8 cellular contexts compared by ENCODE assay signal in the genomic region with DNA sequence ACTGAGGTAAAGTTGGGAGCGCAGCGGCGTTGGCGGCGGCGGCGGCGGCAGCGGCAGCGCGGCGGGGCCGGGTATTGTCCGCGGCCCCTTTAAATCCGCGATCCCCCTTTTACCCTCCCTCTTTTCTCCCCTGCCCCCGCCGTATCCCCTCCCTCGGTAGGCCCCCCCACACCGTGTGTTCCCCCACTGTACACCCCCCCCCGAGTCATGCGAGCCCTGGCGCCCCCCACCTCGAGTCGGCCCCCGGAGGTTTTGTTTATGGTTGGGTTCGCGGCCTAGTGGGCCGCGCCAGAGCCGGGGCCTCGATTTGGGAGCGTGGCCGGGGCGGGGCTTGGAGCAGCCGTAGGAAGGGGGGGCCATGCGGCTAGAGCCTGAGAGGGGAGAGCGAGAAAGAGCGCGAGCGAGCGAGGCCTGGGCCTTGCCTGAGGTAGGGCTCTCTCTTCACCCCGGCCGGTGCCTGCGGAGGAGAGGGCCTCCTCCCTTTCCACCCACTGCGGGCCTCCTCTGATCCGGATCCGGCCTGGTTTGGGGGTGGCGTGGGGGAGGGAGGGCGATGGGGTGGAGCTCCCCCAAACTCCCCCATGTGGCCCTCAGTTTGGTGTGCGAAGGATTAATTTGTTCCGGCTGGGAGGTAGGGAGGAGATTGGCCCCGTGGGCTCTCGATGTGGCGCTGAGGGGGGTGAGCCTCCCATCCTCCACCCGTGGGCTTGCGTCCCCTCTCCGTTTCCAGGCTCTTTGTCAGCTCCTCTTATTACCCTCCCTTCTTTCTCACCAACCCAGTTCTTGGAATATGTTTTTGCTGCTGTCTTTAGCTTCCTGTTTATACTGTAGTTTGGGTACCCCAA. TPM values are rescaled to one million over a fixed set of nuclear protein-coding genes. Genes with fewer than 3 reads are reported as not detected.
DNase-seq lines count a peak whose midpoint lies in the region; ATAC-seq and TF ChIP-seq lines count a peak whose summit lies in the region.

No MANE protein-coding gene starts in this region.

- peak overlapping the region; percentile 92 for H3K4me3 Mint-ChIP-seq in MCF 10A (ENCODE audit: unreplicated experiment)

- CTCF ChIA-PET in MCF 10A (lab: Yijun Ruan, JAX), result interaction anchor here (0.5 to 3.8 kb wide), 9 partner anchors 12 to 981 kb away, joined by 3 to 29 read pairs (median 3); no protein-coding TSS in a partner anchor

- no peaks in the 10 kb centered on the region for H3K27me3 Mint-ChIP-seq in MCF 10A (ENCODE audit: insufficient read depth, unreplicated experiment)

- intact Hi-C loops in MCF 10A (cut with micrococcal nuclease), result loop anchor here (1.0 to 2.0 kb wide), 3 partner anchors 24 to 51 kb away; a partner anchor contains a TSS

- no TSS peak for BruUV-seq in MCF 10A (replicated peaks; lab: Mats Ljungman, UMichigan)

- TF ChIP-seq CTCF in VCaP (conservative IDR thresholded peaks at IDR 0.05), result no peak
- no peak for TF ChIP-seq CTCF in MCF 10A (IDR thresholded peaks at IDR 0.05; ENCODE audit: unreplicated experiment)

- peak overlapping the region; percentile 100 for H3K27ac ChIP-seq in VCaP

- peak overlapping the region; percentile 99 for H3K27ac Mint-ChIP-seq in MCF 10A (ENCODE audit: low read depth, unreplicated experiment)

- DNase-seq in C1 segment of cervical spinal cord (lab: John Stamatoyannopoulos, UW) (peak in 12 of 14 donors; percentile 33 to 79 (median 62)), HuH-7.5 (ENCODE audit: low spot score) (peak; percentile 17), MCF 10A (ENCODE audit: unreplicated experiment) (peak; percentile 56), iris pigment epithelial cell (ENCODE audit: low read depth) (peak; percentile 41), GOT3 (lab: John Stamatoyannopoulos, UW) (no peak)
- peak; percentile 45 to 51 for DNase-seq in stimulated activated CD4-positive, alpha-beta T cell treated with anti-CD3 and anti-CD28 coated beads, Interleukin-15, amount 100 ng/mL, for 1 hour (ENCODE audit: low read depth in 1 of 2, low spot score in 1 of 2)

- H3K4me1 Mint-ChIP-seq in MCF 10A (ENCODE audit: insufficient read depth, unreplicated experiment), result peaks cover 49% of the 10 kb centered on the region

- POLR2A ChIA-PET in MCF 10A (lab: Yijun Ruan, JAX), result interaction anchor here (0.5 to 11.7 kb wide), 46 partner anchors 11 to 817 kb away, joined by 3 to 167 read pairs (median 6); a partner anchor contains a TSS

- peak; percentile 12 for ATAC-seq in GM19324 (IDR thresholded peaks at IDR 0.05; ENCODE audit: low FRiP score, unreplicated experiment)

- H3K9me3 Mint-ChIP-seq in MCF 10A (ENCODE audit: unreplicated experiment), result no peaks in the 10 kb centered on the region

- H3K36me3 Mint-ChIP-seq in MCF 10A (ENCODE audit: insufficient read depth, unreplicated experiment), result peaks cover 55% of the 10 kb centered on the region

RNA-seq across cellular contexts. Expression of a gene that starts 0.4 kb away (rescaled TPM):
- 219 and 223 TPM in 2 replicates for total RNA-seq in MCF 10A (2022)

RNA-seq across cellular contexts. Expression of a gene that starts 15.1 kb away (rescaled TPM):
- not detected in 2 replicates for total RNA-seq in MCF 10A (2022)

RNA-seq across cellular contexts. Expression of a gene that starts 29.3 kb away (rescaled TPM):
- 625 and 698 TPM in 2 replicates for total RNA-seq in MCF 10A (2022)

RNA-seq across cellular contexts. Expression of a gene that starts 51.2 kb away (rescaled TPM):
- 261 and 295 TPM in 2 replicates for total RNA-seq in MCF 10A (2022)
